ENCODE assay signal across 23 cellular contexts in genomic region chr16:10200823-10201571, GRCh38. TPM values are rescaled to one million over a fixed set of nuclear protein-coding genes. Genes with fewer than 3 reads are reported as not detected.
DNase-seq lines count a peak whose midpoint lies in the region; ATAC-seq, FAIRE-seq and TF ChIP-seq lines count a peak whose summit lies in the region.
"Had no signal": no experiment of that assay in that cellular context is flagged by ENCODE, and none has a peak within 500 bp of the region (broad histone marks: within the 10 kb centered on the region; RNA-seq: fewer than 3 reads in every experiment).

No MANE protein-coding gene starts in this region.

- no peak overlapping the region for H3K4me3 Mint-ChIP-seq in activated naive CD8-positive, alpha-beta T cell treated with anti-CD3 and anti-CD28 coated beads for 36 hours
- H3K4me3 Mint-ChIP-seq: CD4-positive, CD25-positive, alpha-beta regulatory T cell; CD8-positive, alpha-beta memory T cell had no signal

- no peaks in the 10 kb centered on the region for H3F3A ChIP-seq in PC-3 (ENCODE audit: low read length, unreplicated experiment)

- no peaks in the 10 kb centered on the region for H4K20me1 ChIP-seq in HepG2 (ENCODE audit: insufficient read depth, low read length)
- H4K20me1 ChIP-seq in K562 (replicated peaks; ENCODE audit: control insufficient read depth, insufficient read depth, low read length), result no peaks in the 10 kb centered on the region
- H4K20me1 ChIP-seq in PC-3 (ENCODE audit: low read length), result no peaks in the 10 kb centered on the region

- H3K9me3 ChIP-seq in HepG2 (ENCODE audit: low read length), result peaks cover 8% of the 10 kb centered on the region
- H3K9me3 ChIP-seq in right lobe of liver, result no peaks in the 10 kb centered on the region
- no peaks in the 10 kb centered on the region for H3K9me3 ChIP-seq in K562 (replicated peaks; ENCODE audit: control insufficient read depth, insufficient read depth, low read depth, low read length)
- no peaks in the 10 kb centered on the region for H3K9me3 ChIP-seq in PC-3 (ENCODE audit: low read length)
- H3K9me3 ChIP-seq: BE2C had no signal

- no peak for ATAC-seq in HepG2
- ATAC-seq in right lobe of liver, result no peak
- no peak for ATAC-seq in K562
- ATAC-seq in left lobe of liver, result no peak
- ATAC-seq in PC-3, result no peak

- POLR2A ChIA-PET in HepG2 (lab: Yijun Ruan, JAX), result no interaction called here
- POLR2A ChIA-PET in K562 (lab: Yijun Ruan, JAX), result interaction anchor here (0.6 kb wide), 1 partner anchor 570 kb away, joined by 4 read pairs; no protein-coding TSS in a partner anchor
- POLR2A ChIA-PET in PC-3 (lab: Charles Lee; ENCODE audit: unreplicated experiment), result no interaction called here

- no peaks in the 10 kb centered on the region for H3K36me3 Mint-ChIP-seq in activated naive CD8-positive, alpha-beta T cell treated with anti-CD3 and anti-CD28 coated beads for 36 hours
- H3K36me3 Mint-ChIP-seq: CD4-positive, CD25-positive, alpha-beta regulatory T cell had no signal

- no peak overlapping the region for H3K27ac ChIP-seq in HepG2 (ENCODE audit: extremely low read length, insufficient read depth, low read length)
- H3K27ac ChIP-seq in right lobe of liver, result no peak overlapping the region
- no peak overlapping the region for H3K27ac ChIP-seq in K562 (ENCODE audit: extremely low read depth, low read depth, low read length)
- no peak overlapping the region for H3K27ac ChIP-seq in PC-3 (ENCODE audit: low read length)
- H3K27ac ChIP-seq: GM23248 had no signal

- no TSS peak for BruUV-seq in HepG2 (replicated peaks; lab: Mats Ljungman, UMichigan)
- BruUV-seq in K562 (replicated peaks; lab: Mats Ljungman, UMichigan), result no TSS peak
- no TSS peak for BruUV-seq in PC-3 (replicated peaks; lab: Mats Ljungman, UMichigan)

- H3K9ac ChIP-seq in HepG2 (ENCODE audit: insufficient read depth, low read depth, low read length) (no peak overlapping the region), K562 (ENCODE audit: insufficient read depth in 1 of 2, low read depth in 2 of 2, low read length in 2 of 2) (no peak overlapping the region), PC-3 (ENCODE audit: low read length) (no peak overlapping the region)
- H3K9ac ChIP-seq: GM23248 had no signal

- H3K27me3 ChIP-seq in HepG2 (ENCODE audit: control insufficient read depth in 1 of 2, insufficient read depth in 2 of 2, low read length in 2 of 2) (peaks cover 3 to 14% of the 10 kb centered on the region in 2 experiments; a peak in 2 of 5 replicates), right lobe of liver (no peaks in the 10 kb centered on the region), K562 (ENCODE audit: control insufficient read depth in 2 of 2, insufficient read depth in 2 of 2, low read length in 2 of 2) (peaks cover 0 to 12% of the 10 kb centered on the region in 2 experiments; a peak in 2 of 5 replicates), PC-3 (ENCODE audit: low read length) (peaks cover 10% of the 10 kb centered on the region)
- H3K27me3 ChIP-seq: BE2C had no signal

- in situ Hi-C loops in HepG2 (cut with HindIII; ENCODE audit: extremely low pct_ligation_motif_present, low pct_unique_long_range_greater_than_20kb) (no loop called here), K562 (cut with MboI) (no loop called here)

- no peaks in the 10 kb centered on the region for H3K9me2 ChIP-seq in PC-3 (replicated peaks; ENCODE audit: low read length)

- H3K27ac Mint-ChIP-seq in activated naive CD8-positive, alpha-beta T cell treated with anti-CD3 and anti-CD28 coated beads for 36 hours, result no peak overlapping the region
- H3K27ac Mint-ChIP-seq: CD4-positive, CD25-positive, alpha-beta regulatory T cell; CD8-positive, alpha-beta memory T cell had no signal

- DNase-seq in HepG2 (ENCODE audit: low spot score), result no peak
- DNase-seq in right lobe of liver, result no peak
- no peak for DNase-seq in K562 (ENCODE audit: extremely low read depth in 1 of 4, low spot score in 3 of 4)
- DNase-seq in cerebellum (ENCODE audit: low spot score), result peak; percentile 78
- no peak for DNase-seq in left lobe of liver (ENCODE audit: low spot score)
- no peak for DNase-seq in activated naive CD8-positive, alpha-beta T cell treated with anti-CD3 and anti-CD28 coated beads for 36 hours
- no peak for DNase-seq in PC-3
- DNase-seq: ACHN; BE2C; CD4-positive, CD25-positive, alpha-beta regulatory T cell; CD8-positive, alpha-beta memory T cell; COR-L47; DMS153; DND-41; EL; GM23248; HCEC 1CT had no signal

- H3K4me2 ChIP-seq in HepG2 (ENCODE audit: low read depth, low read length) (no peak overlapping the region), K562 (ENCODE audit: insufficient read depth, low read length) (no peak overlapping the region), PC-3 (ENCODE audit: low read length) (no peak overlapping the region)

- H3K9me3 Mint-ChIP-seq in activated naive CD8-positive, alpha-beta T cell treated with anti-CD3 and anti-CD28 coated beads for 36 hours, result peaks cover 2% of the 10 kb centered on the region

- intact Hi-C loops in HepG2 (cut with micrococcal nuclease; ENCODE audit: unreplicated experiment) (no loop called here), right lobe of liver (cut with DNase I) (no loop called here), K562 (cut with micrococcal nuclease) (no loop called here), PC-3 (cut with micrococcal nuclease) (no loop called here)

- no peaks in the 10 kb centered on the region for H3K36me3 ChIP-seq in HepG2 (replicated peaks in 1 of 2; ENCODE audit: control insufficient read depth in 1 of 2, insufficient read depth in 2 of 2, low read length in 2 of 2)
- H3K36me3 ChIP-seq in right lobe of liver, result no peaks in the 10 kb centered on the region
- no peaks in the 10 kb centered on the region for H3K36me3 ChIP-seq in K562 (ENCODE audit: control insufficient read depth, insufficient read depth, low read length)
- H3K36me3 ChIP-seq in PC-3 (ENCODE audit: low read depth, low read length), result no peaks in the 10 kb centered on the region
- H3K36me3 ChIP-seq: BE2C had no signal

- 9% methylated on average over 6 of the region's 6 CpGs for WGBS in HepG2 (ENCODE audit: low lambda C conversion rate)
- 49% methylated on average over 6 of the region's 6 CpGs for WGBS in right lobe of liver (ENCODE audit: insufficient coverage, low coverage, low lambda C conversion rate, missing lambda C conversion rate)
- WGBS in K562 (ENCODE audit: insufficient coverage, low coverage, missing lambda C conversion rate), result 2% methylated on average over 6 of the region's 6 CpGs

- H3K9me1 ChIP-seq in K562 (ENCODE audit: control insufficient read depth, insufficient read depth, low read length), result no peaks in the 10 kb centered on the region

- peaks cover 6% of the 10 kb centered on the region for H3K27me3 Mint-ChIP-seq in activated naive CD8-positive, alpha-beta T cell treated with anti-CD3 and anti-CD28 coated beads for 36 hours

- TF ChIP-seq CTCF in HepG2 (CRISPR knock-in tag; IDR thresholded peaks at IDR 0.05) (no peak), right lobe of liver (IDR thresholded peaks at IDR 0.05) (no peak), K562 (IDR thresholded peaks at IDR 0.05 in 2 of 3, conservative IDR thresholded peaks at IDR 0.05 in 1 of 3; ENCODE audit: insufficient read depth in 2 of 3, low read depth in 1 of 3, low read length in 3 of 3) (no peak), PC-3 (conservative IDR thresholded peaks at IDR 0.05; ENCODE audit: low read depth, low read length) (no peak)

- CTCF ChIA-PET in HepG2 (lab: Yijun Ruan, JAX; ENCODE audit: low intra/inter-chr PET ratio, low total read pairs) (no interaction called here), K562 (lab: Yijun Ruan, JAX; ENCODE audit: low intra/inter-chr PET ratio) (no interaction called here), PC-3 (lab: Charles Lee) (no interaction called here)

- H3K4me1 ChIP-seq in HepG2 (ENCODE audit: insufficient read depth, low read length) (peaks cover 10% of the 10 kb centered on the region), right lobe of liver (no peaks in the 10 kb centered on the region), K562 (replicated peaks in 1 of 2; ENCODE audit: control insufficient read depth in 2 of 2, insufficient read depth in 2 of 2, low read length in 2 of 2) (no peaks in the 10 kb centered on the region), PC-3 (ENCODE audit: insufficient read depth, low read length) (no peaks in the 10 kb centered on the region; the same call in 1 of the 2 replicates)
- H3K4me1 ChIP-seq: BE2C had no signal

- H2AFZ ChIP-seq in HepG2 (ENCODE audit: low read length), result no peak overlapping the region
- H2AFZ ChIP-seq in K562 (ENCODE audit: low read depth, low read length), result no peak overlapping the region
- H2AFZ ChIP-seq in PC-3 (ENCODE audit: low read length), result no peak overlapping the region
- H2AFZ ChIP-seq: GM23248 had no signal

- TF ChIP-seq POLR2A in HepG2 (IDR thresholded peaks at IDR 0.05; ENCODE audit: insufficient read depth in 1 of 2, low read depth in 2 of 2, low read length in 2 of 2) (no peak), right lobe of liver (IDR thresholded peaks at IDR 0.05) (no peak), K562 (conservative IDR thresholded peaks at IDR 0.05) (no peak)

- no peaks in the 10 kb centered on the region for H3K79me2 ChIP-seq in HepG2 (ENCODE audit: insufficient read depth, low read length)
- H3K79me2 ChIP-seq in K562 (ENCODE audit: control insufficient read depth, insufficient read depth, low read length), result no peaks in the 10 kb centered on the region
- H3K79me2 ChIP-seq in PC-3 (ENCODE audit: low read length), result no peaks in the 10 kb centered on the region

- no peaks in the 10 kb centered on the region for H3K4me1 Mint-ChIP-seq in activated naive CD8-positive, alpha-beta T cell treated with anti-CD3 and anti-CD28 coated beads for 36 hours
- H3K4me1 Mint-ChIP-seq: CD4-positive, CD25-positive, alpha-beta regulatory T cell; CD8-positive, alpha-beta memory T cell had no signal

- TF ChIP-seq EP300 in HepG2 (IDR thresholded peaks at IDR 0.05; ENCODE audit: low read depth in 2 of 2, low read length in 2 of 2) (no peak), HepG2 (CRISPR knock-in tag; IDR thresholded peaks at IDR 0.05; ENCODE audit: borderline replicate concordance) (no peak), K562 (IDR thresholded peaks at IDR 0.05; ENCODE audit: low read length) (no peak)

- no peak for TF ChIP-seq RAD21 in HepG2 (CRISPR knock-in tag; IDR thresholded peaks at IDR 0.05)
- no peak for TF ChIP-seq RAD21 in K562 (CRISPR knock-in tag; conservative IDR thresholded peaks at IDR 0.05 in 1 of 2, IDR thresholded peaks at IDR 0.05 in 1 of 2)

- H3K4me3 ChIP-seq in HepG2 (replicated peaks in 1 of 3; ENCODE audit: insufficient read depth in 1 of 3, low read depth in 2 of 3, low read length in 3 of 3) (no peak overlapping the region), right lobe of liver (no peak overlapping the region), K562 (no peak overlapping the region), PC-3 (ENCODE audit: low read length) (no peak overlapping the region)
- H3K4me3 ChIP-seq: GM23248 had no signal

- FAIRE-seq in HepG2 (lab: Jason Lieb, UNC) (no peak), K562 (lab: Jason Lieb, UNC) (no peak)
- FAIRE-seq: A204.1, G401.6, GM12891, GM19239, H54 had no signal

RNA-seq across cellular contexts. Expression of gene GRIN2A, which starts 18.8 kb away (rescaled TPM):
- total RNA-seq in HepG2 (2016; rRNA removed; fragmentation: Illumina TruSeq; extraction: Trizol) (not detected in 2 replicates), right lobe of liver (not detected), K562 (2014; rRNA removed) (not detected in 2 replicates), K562 (2014; rRNA removed; fragmentation: Illumina TruSeq; extraction: Trizol) (not detected in 2 replicates), K562 (2015; rRNA removed; fragmentation: Illumina TruSeq; extraction: Trizol) (not detected in 2 replicates), K562 (2021) (not detected in 2 replicates), cerebellum (4.8 TPM), left lobe of liver (0.03 TPM), PC-3 (2014; rRNA removed) (0.04 TPM in 1 of 2 replicates, not detected in the other)
- total RNA-seq in HepG2 (2016; cell fraction: cytosol; rRNA removed; fragmentation: Illumina TruSeq; extraction: Trizol; ENCODE audit: low read depth), result not detected in 2 replicates
- total RNA-seq in HepG2 (2016; cell fraction: insoluble cytoplasmic fraction; rRNA removed; fragmentation: Illumina TruSeq; extraction: Trizol), result not detected in 2 replicates
- total RNA-seq in HepG2 (2016; cell fraction: membrane; rRNA removed; fragmentation: Illumina TruSeq; extraction: Trizol), result not detected in 2 replicates
- not detected in 2 replicates for total RNA-seq in HepG2 (2016; cell fraction: nucleus; rRNA removed; fragmentation: Illumina TruSeq; extraction: Trizol)
- polyA plus RNA-seq in HepG2 (2011; rRNA removed) (not detected in 2 replicates), K562 (2011; rRNA removed) (not detected in 2 replicates), K562 (2014; fragmentation: Illumina TruSeq; extraction: Trizol) (not detected in 2 replicates), K562 (2014; fragmentation: Nextera tagmentation; extraction: Ambion mirVana) (not detected), K562 (2014; rRNA removed) (not detected in 2 replicates)
- polyA plus RNA-seq in HepG2 (2011; cell fraction: cytosol; rRNA removed), result not detected in 2 replicates
- not detected in 2 replicates for polyA plus RNA-seq in HepG2 (2011; cell fraction: nucleus; rRNA removed)
- not detected in 2 replicates for polyA plus RNA-seq in HepG2 (2012)
- not detected in 2 replicates for polyA plus RNA-seq in HepG2 (2016; cell fraction: cytosol; fragmentation: Illumina TruSeq; extraction: Trizol; ENCODE audit: low read depth)
- polyA plus RNA-seq in HepG2 (2016; cell fraction: insoluble cytoplasmic fraction; fragmentation: Illumina TruSeq; extraction: Trizol; ENCODE audit: low read depth), result not detected in 2 replicates
- polyA plus RNA-seq in HepG2 (2016; cell fraction: membrane; fragmentation: Illumina TruSeq; extraction: Trizol; ENCODE audit: low read depth), result not detected in 2 replicates
- not detected in 2 replicates for polyA plus RNA-seq in HepG2 (2016; cell fraction: nucleus; fragmentation: Illumina TruSeq; extraction: Trizol; ENCODE audit: insufficient read depth, low read depth)
- polyA minus RNA-seq in HepG2 (2011; rRNA and poly(A)+ RNA removed; ENCODE audit: low replicate concordance), result not detected in 2 replicates
- not detected in 2 replicates for polyA minus RNA-seq in HepG2 (2011; cell fraction: cytosol; rRNA and poly(A)+ RNA removed)
- polyA minus RNA-seq in HepG2 (2011; cell fraction: nucleus; rRNA and poly(A)+ RNA removed), result not detected in 2 replicates
- total RNA-seq in K562 (2011; cell fraction: chromatin; rRNA removed; ENCODE audit: low replicate concordance), result not detected in 2 replicates
- not detected in 2 replicates for total RNA-seq in K562 (2011; cell fraction: nucleolus; rRNA removed)
- total RNA-seq in K562 (2011; cell fraction: nucleoplasm; rRNA removed), result under 0.01 TPM in 1 of 2 replicates, not detected in the other
- polyA plus RNA-seq in K562 (2011; cell fraction: cytosol; rRNA removed), result not detected in 2 replicates
- polyA plus RNA-seq in K562 (2011; cell fraction: nucleus; rRNA removed), result not detected in 2 replicates
- 0.01 and 0.08 TPM in 2 replicates for polyA plus RNA-seq in K562 (2012)
- 0.28 TPM in 1 of 2 replicates, not detected in the other for polyA minus RNA-seq in K562 (2011; rRNA and poly(A)+ RNA removed)
- polyA minus RNA-seq in K562 (2011; cell fraction: cytosol; rRNA and poly(A)+ RNA removed), result not detected in 2 replicates
- not detected in 2 replicates for polyA minus RNA-seq in K562 (2011; cell fraction: nucleus; rRNA and poly(A)+ RNA removed)
- total RNA-seq in activated naive CD8-positive, alpha-beta T cell treated with anti-CD3 and anti-CD28 coated beads for 36 hours, result not detected
- total RNA-seq: CD4-positive, CD25-positive, alpha-beta regulatory T cell; CD8-positive, alpha-beta memory T cell; GM23248; HT-29 had no signal
- polyA plus RNA-seq: CD4-positive, CD25-positive, alpha-beta regulatory T cell; CD8-positive, alpha-beta memory T cell; GM23248 had no signal

Comparison
In these comparisons a context has a peak if more than half of its experiments do, and no peak if none do; other contexts are left out.
1. Of the 241 proteins assayed by ChIP-seq in both HepG2 and K562: peak only in HepG2: MNT; only in K562: none; in both: none; in neither: 240.